ENCODE assay signal across 30 cellular contexts in the genomic region with DNA sequence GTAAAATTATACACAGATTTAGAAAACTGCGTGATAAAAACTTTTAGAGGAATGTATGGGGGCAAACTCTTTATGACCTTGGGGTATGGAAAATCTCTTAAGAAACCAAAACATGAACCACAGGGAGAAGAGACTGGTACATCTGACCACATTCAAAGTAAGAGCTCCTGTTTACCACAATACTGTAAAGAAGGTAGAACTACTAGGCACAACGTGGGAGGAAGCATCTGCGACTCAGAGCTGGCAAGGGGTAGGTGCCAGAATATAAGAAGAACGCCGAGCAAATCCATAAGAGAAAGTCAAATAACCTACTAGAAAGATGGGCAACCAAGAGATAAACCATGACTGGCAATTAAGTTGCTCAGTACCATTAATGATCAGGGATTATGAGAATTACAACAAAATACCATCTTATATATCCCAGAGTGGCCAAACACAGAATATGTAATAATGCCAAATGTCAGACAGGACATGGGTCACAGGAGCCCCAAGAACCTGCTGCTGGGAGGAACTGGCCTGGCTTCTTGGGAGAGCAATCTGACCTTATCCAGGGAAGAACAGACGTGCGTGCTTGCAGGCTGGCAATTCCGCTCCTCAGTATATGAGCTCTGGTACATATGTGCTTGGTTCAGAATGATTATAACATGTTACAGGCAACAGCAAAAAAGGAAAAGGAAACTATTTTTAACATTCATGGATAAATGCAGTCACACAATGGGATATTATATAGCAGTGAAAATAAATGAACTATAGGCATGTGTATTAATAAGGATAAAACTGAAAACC. TPM values are rescaled to one million over a fixed set of nuclear protein-coding genes. Genes with fewer than 3 reads are reported as not detected.
"Had no signal": no experiment of that assay in that cellular context is flagged by ENCODE, and none has a peak within 500 bp of the region (broad histone marks: within the 10 kb centered on the region; RNA-seq: fewer than 3 reads in every experiment).

No MANE protein-coding gene starts in this region.

- H3K36me3 ChIP-seq: adrenal gland, ascending aorta, brain microvascular endothelial cell, neural progenitor cell, thoracic aorta, WERI-Rb-1 had no signal

- H3K4me3 ChIP-seq: adrenal gland, ascending aorta, hepatocyte, lung, neural progenitor cell, thoracic aorta had no signal

- H3K27me3 ChIP-seq: adrenal gland, ascending aorta, brain microvascular endothelial cell, hepatocyte, neural progenitor cell had no signal

- H3K9me3 Mint-ChIP-seq: effector memory CD8-positive, alpha-beta T cell; immature natural killer cell; naive thymus-derived CD4-positive, alpha-beta T cell; stimulated activated effector memory CD8-positive, alpha-beta T cell treated with anti-CD3 and anti-CD28 coated beads, Interleukin-12 subunit alpha, Interleukin-12 subunit beta, amount 100 ng/mL, for 72 hours; type B pancreatic cell had no signal

- DNase-seq: activated CD4-positive, CD25-positive, alpha-beta regulatory T cell treated with anti-CD3 and anti-CD28 coated beads, Interleukin-2, amount 50 U/mL, for 72 hours; activated CD8-positive, alpha-beta T cell treated with anti-CD3 and anti-CD28 coated beads, Interleukin-2, amount 10 ng/mL, durations not matched to agents 7 days and 5 days; activated gamma-delta T cell; activated naive CD4-positive, alpha-beta T cell treated with anti-CD3 and anti-CD28 coated beads, Interleukin-2, amount 50 U/mL, for 16 hours; adrenal gland; brain microvascular endothelial cell; caudate nucleus; effector memory CD8-positive, alpha-beta T cell; glutamatergic neuron; immature natural killer cell; naive thymus-derived CD4-positive, alpha-beta T cell; posterior cingulate gyrus; small intestine; stimulated activated CD4-positive, alpha-beta T cell treated with anti-CD3 and anti-CD28 coated beads, Interleukin-2, amount 100 ng/mL, for 24 hours; T-helper 1 cell; WERI-Rb-1 had no signal

- H3K9me3 ChIP-seq: adrenal gland, ascending aorta, thoracic aorta had no signal

- H3K27ac Mint-ChIP-seq: activated CD8-positive, alpha-beta T cell treated with anti-CD3 and anti-CD28 coated beads, Interleukin-2, amount 10 ng/mL, durations not matched to agents 7 days and 5 days; effector memory CD8-positive, alpha-beta T cell; immature natural killer cell; naive thymus-derived CD4-positive, alpha-beta T cell; neural progenitor cell; stimulated activated effector memory CD8-positive, alpha-beta T cell treated with anti-CD3 and anti-CD28 coated beads, Interleukin-12 subunit alpha, Interleukin-12 subunit beta, amount 100 ng/mL, for 72 hours; type B pancreatic cell had no signal

- H3K27ac ChIP-seq: adrenal gland, ascending aorta, brain microvascular endothelial cell, hepatocyte, neural progenitor cell, thoracic aorta, WERI-Rb-1 had no signal

- H3K4me3 Mint-ChIP-seq: activated CD8-positive, alpha-beta T cell treated with anti-CD3 and anti-CD28 coated beads, Interleukin-2, amount 10 ng/mL, durations not matched to agents 7 days and 5 days; effector memory CD8-positive, alpha-beta T cell; immature natural killer cell; naive thymus-derived CD4-positive, alpha-beta T cell; neural progenitor cell; stimulated activated effector memory CD8-positive, alpha-beta T cell treated with anti-CD3 and anti-CD28 coated beads, Interleukin-12 subunit alpha, Interleukin-12 subunit beta, amount 100 ng/mL, for 72 hours; type B pancreatic cell had no signal

- H3K36me3 Mint-ChIP-seq: stimulated activated effector memory CD8-positive, alpha-beta T cell treated with anti-CD3 and anti-CD28 coated beads, Interleukin-12 subunit alpha, Interleukin-12 subunit beta, amount 100 ng/mL, for 72 hours had no signal

- H3K4me1 ChIP-seq: adrenal gland, ascending aorta had no signal

- H3K27me3 Mint-ChIP-seq: effector memory CD8-positive, alpha-beta T cell; naive thymus-derived CD4-positive, alpha-beta T cell; type B pancreatic cell had no signal

- ATAC-seq: activated CD8-positive, alpha-beta T cell treated with anti-CD3 and anti-CD28 coated beads, Interleukin-2, amount 10 ng/mL, durations not matched to agents 7 days and 5 days; effector memory CD8-positive, alpha-beta T cell; esophagus mucosa; left lobe of liver; naive thymus-derived CD4-positive, alpha-beta T cell; sciatic nerve; stimulated activated effector memory CD8-positive, alpha-beta T cell treated with anti-CD3 and anti-CD28 coated beads, Interleukin-12 subunit alpha, Interleukin-12 subunit beta, amount 100 ng/mL, for 72 hours had no signal

RNA-seq across cellular contexts. Expression of gene INSM1, which starts 50.2 kb away (rescaled TPM):
- total RNA-seq: activated CD8-positive, alpha-beta T cell treated with anti-CD3 and anti-CD28 coated beads, Interleukin-2, amount 10 ng/mL, durations not matched to agents 7 days and 5 days; ascending aorta; dermis microvascular lymphatic vessel endothelial cell; endothelial cell of umbilical vein; esophagus mucosa; kidney epithelial cell; left lobe of liver; omental fat pad; sciatic nerve; thoracic aorta had no signal
- polyA plus RNA-seq: endothelial cell of umbilical vein; immature natural killer cell; naive thymus-derived CD4-positive, alpha-beta T cell had no signal
